In genomic region chr5:113776832-113777525, GRCh38 we compare ENCODE assay signal across 18 cellular contexts.
DNase-seq lines count a peak whose midpoint lies in the region; ATAC-seq, FAIRE-seq and TF ChIP-seq lines count a peak whose summit lies in the region.
"Had no signal": no experiment of that assay in that cellular context is flagged by ENCODE, and none has a peak within 500 bp of the region (broad histone marks: within the 10 kb centered on the region; RNA-seq: fewer than 3 reads in every experiment).

No MANE protein-coding gene starts in this region.

- WGBS in adrenal gland, 4 donors, result 47 to 59% (median 52%) methylated on average over 5 of the region's 5 CpGs
- WGBS in liver, result 28% methylated on average over 5 of the region's 5 CpGs
- 44 to 51% methylated on average over 5 of the region's 5 CpGs for WGBS in pancreas, 2 donors

- H3K4me1 ChIP-seq in adrenal gland (replicated peaks in 1 of 2) (no peaks in the 10 kb centered on the region), liver (ENCODE audit: control insufficient read depth in 4 of 4, insufficient read depth in 4 of 4, low read length in 3 of 4) (peaks cover 0 to 3% (median 1%) of the 10 kb centered on the region in 4 donors), pancreas (no peaks in the 10 kb centered on the region)

- TF ChIP-seq RAD21 in Ishikawa (IDR thresholded peaks at IDR 0.05; ENCODE audit: low read depth) (no peak), liver (IDR thresholded peaks at IDR 0.05) (no peak)

- no peak; the same call in 1 of the 2 replicates for TF ChIP-seq EP300 in Ishikawa (IDR thresholded peaks at IDR 0.05; ENCODE audit: borderline replicate concordance)

- H3K27ac ChIP-seq in adrenal gland (no peak overlapping the region), liver (ENCODE audit: low read depth in 1 of 2, low read length in 2 of 2) (no peak overlapping the region), pancreas (no peak overlapping the region)

- H3K9me3 ChIP-seq in adrenal gland (replicated peaks in 1 of 3), result no peaks in the 10 kb centered on the region
- no peaks in the 10 kb centered on the region for H3K9me3 ChIP-seq in liver (ENCODE audit: control insufficient read depth in 4 of 4, low read length in 3 of 4)
- no peaks in the 10 kb centered on the region for H3K9me3 ChIP-seq in pancreas

- H3K4me3 ChIP-seq in adrenal gland, result peak overlapping the region in 1 of 4 donors; percentile 29
- peak overlapping the region in 2 of 3 donors; percentile 18 to 32 for H3K4me3 ChIP-seq in liver (ENCODE audit: low read depth in 1 of 3, low read length in 3 of 3)
- no peak overlapping the region for H3K4me3 ChIP-seq in pancreas

- intact Hi-C loops in adrenal gland (cut with DNase I), result no loop called here
- intact Hi-C loops in pancreas (cut with DNase I), result no loop called here

- TF ChIP-seq POLR2A in adrenal gland (IDR thresholded peaks at IDR 0.05), result no peak

- DNase-seq in COR-L47 (lab: John Stamatoyannopoulos, UW), result peak; percentile 11
- DNase-seq in adrenal gland, result peak in 6 of 7 donors; percentile 33 to 66 (median 46)
- DNase-seq in pancreas, result no peak
- DNase-seq in activated effector memory CD4-positive, alpha-beta T cell treated with anti-CD3 and anti-CD28 coated beads, Interleukin-2, amount 50 U/mL, for 16 hours, result no peak
- DNase-seq in HPDE6-E6E7 (ENCODE audit: extremely low spot score), result no peak
- DNase-seq in NCI-H82 (lab: John Stamatoyannopoulos, UW), result no peak
- DNase-seq: activated CD4-positive, CD25-positive, alpha-beta regulatory T cell; activated CD8-positive, alpha-beta memory T cell treated with anti-CD3 and anti-CD28 coated beads, Interleukin-2, amount 10 ng/mL, durations not matched to agents 7 days and 5 days; activated naive CD4-positive, alpha-beta T cell treated with anti-CD3 and anti-CD28 coated beads for 36 hours; GDM1; kidney glomerular epithelial cell; naive thymus-derived CD8-positive, alpha-beta T cell; NCI-H2029 treated with DMSO at 0.1 percent for 48 hours; retina; stimulated activated CD4-positive, alpha-beta T cell treated with anti-CD3 and anti-CD28 coated beads, Interleukin-2, amount 100 ng/mL, for 48 hours had no signal

- TF ChIP-seq CTCF in adrenal gland (IDR thresholded peaks at IDR 0.05) (no peak), liver (IDR thresholded peaks at IDR 0.05; ENCODE audit: low read depth, low read length, missing input control) (no peak), pancreas (IDR thresholded peaks at IDR 0.05) (no peak)

- H3K27me3 ChIP-seq in adrenal gland (no peaks in the 10 kb centered on the region), liver (ENCODE audit: control insufficient read depth in 4 of 4, insufficient read depth in 4 of 4, low read length in 3 of 4) (no peaks in the 10 kb centered on the region), pancreas (no peaks in the 10 kb centered on the region)

- FAIRE-seq in pancreas (lab: Jason Lieb, UNC), result no peak
- FAIRE-seq: GM19239 had no signal

- no peak overlapping the region for H3K9ac ChIP-seq in liver (ENCODE audit: low read depth in 1 of 2, low read length in 2 of 2)

- H3K36me3 ChIP-seq in adrenal gland (replicated peaks in 1 of 2), result no peaks in the 10 kb centered on the region
- H3K36me3 ChIP-seq in liver (ENCODE audit: control insufficient read depth in 4 of 4, insufficient read depth in 3 of 4, low read depth in 1 of 4, low read length in 3 of 4), result no peaks in the 10 kb centered on the region
- no peaks in the 10 kb centered on the region for H3K36me3 ChIP-seq in pancreas

- no peak for ATAC-seq in pancreas
- ATAC-seq: activated CD8-positive, alpha-beta memory T cell treated with anti-CD3 and anti-CD28 coated beads, Interleukin-2, amount 10 ng/mL, durations not matched to agents 7 days and 5 days; naive thymus-derived CD8-positive, alpha-beta T cell had no signal

TF ChIP-seq in Ishikawa, 13 proteins besides CTCF, POLR2A, EP300 and RAD21:
- no peak for TF ChIP-seq EGR1 (IDR thresholded peaks at IDR 0.05)
- peak; percentile 43; the same call in 1 of the 2 replicates for TF ChIP-seq NFIC (IDR thresholded peaks at IDR 0.05)
TF ChIP-seq in Ishikawa: peak in this region for 1.

TF ChIP-seq in liver, 16 proteins besides CTCF, POLR2A, EP300 and RAD21:
- TF ChIP-seq MAX (IDR thresholded peaks at IDR 0.05) (no peak), RXRA (IDR thresholded peaks at IDR 0.05) (peak in 1 of 2 donors; percentile 48), SP1 (IDR thresholded peaks at IDR 0.05) (peak; percentile 46), TAF1 (conservative IDR thresholded peaks at IDR 0.05) (no peak), GABPA (IDR thresholded peaks at IDR 0.05 in 1 of 2, conservative IDR thresholded peaks at IDR 0.05 in 1 of 2) (no peak), FOXA1 (IDR thresholded peaks at IDR 0.05) (no peak), YY1 (IDR thresholded peaks at IDR 0.05) (peak; percentile 36), NR2F2 (IDR thresholded peaks at IDR 0.05) (no peak), JUND (IDR thresholded peaks at IDR 0.05) (peak in 1 of 2 donors; percentile 19), HNF4A (conservative IDR thresholded peaks at IDR 0.05) (peak; percentile 60 to 69), EGR1 (IDR thresholded peaks at IDR 0.05; ENCODE audit: low read depth in 2 of 2) (no peak)
- TF ChIP-seq, protein P1, sequence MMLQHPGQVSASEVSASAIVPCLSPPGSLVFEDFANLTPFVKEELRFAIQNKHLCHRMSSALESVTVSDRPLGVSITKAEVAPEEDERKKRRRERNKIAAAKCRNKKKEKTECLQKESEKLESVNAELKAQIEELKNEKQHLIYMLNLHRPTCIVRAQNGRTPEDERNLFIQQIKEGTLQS (IDR thresholded peaks at IDR 0.05), result no peak
- TF ChIP-seq, protein P2, sequence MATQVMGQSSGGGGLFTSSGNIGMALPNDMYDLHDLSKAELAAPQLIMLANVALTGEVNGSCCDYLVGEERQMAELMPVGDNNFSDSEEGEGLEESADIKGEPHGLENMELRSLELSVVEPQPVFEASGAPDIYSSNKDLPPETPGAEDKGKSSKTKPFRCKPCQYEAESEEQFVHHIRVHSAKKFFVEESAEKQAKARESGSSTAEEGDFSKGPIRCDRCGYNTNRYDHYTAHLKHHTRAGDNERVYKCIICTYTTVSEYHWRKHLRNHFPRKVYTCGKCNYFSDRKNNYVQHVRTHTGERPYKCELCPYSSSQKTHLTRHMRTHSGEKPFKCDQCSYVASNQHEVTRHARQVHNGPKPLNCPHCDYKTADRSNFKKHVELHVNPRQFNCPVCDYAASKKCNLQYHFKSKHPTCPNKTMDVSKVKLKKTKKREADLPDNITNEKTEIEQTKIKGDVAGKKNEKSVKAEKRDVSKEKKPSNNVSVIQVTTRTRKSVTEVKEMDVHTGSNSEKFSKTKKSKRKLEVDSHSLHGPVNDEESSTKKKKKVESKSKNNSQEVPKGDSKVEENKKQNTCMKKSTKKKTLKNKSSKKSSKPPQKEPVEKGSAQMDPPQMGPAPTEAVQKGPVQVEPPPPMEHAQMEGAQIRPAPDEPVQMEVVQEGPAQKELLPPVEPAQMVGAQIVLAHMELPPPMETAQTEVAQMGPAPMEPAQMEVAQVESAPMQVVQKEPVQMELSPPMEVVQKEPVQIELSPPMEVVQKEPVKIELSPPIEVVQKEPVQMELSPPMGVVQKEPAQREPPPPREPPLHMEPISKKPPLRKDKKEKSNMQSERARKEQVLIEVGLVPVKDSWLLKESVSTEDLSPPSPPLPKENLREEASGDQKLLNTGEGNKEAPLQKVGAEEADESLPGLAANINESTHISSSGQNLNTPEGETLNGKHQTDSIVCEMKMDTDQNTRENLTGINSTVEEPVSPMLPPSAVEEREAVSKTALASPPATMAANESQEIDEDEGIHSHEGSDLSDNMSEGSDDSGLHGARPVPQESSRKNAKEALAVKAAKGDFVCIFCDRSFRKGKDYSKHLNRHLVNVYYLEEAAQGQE (IDR thresholded peaks at IDR 0.05), result peak; percentile 21

Comparison
In these comparisons a context has a peak if more than half of its experiments do, and no peak if none do; other contexts are left out.
1. DNase-seq: peak in COR-L47 (single experiment) and adrenal gland (6 of 7); none in pancreas (0 of 6), activated effector memory CD4-positive, alpha-beta T cell treated with anti-CD3 and anti-CD28 coated beads, Interleukin-2, amount 50 U/mL, for 16 hours (single experiment), HPDE6-E6E7 (single experiment) and NCI-H82 (single experiment).
2. H3K4me3 ChIP-seq: peak in liver (2 of 3); none in pancreas (0 of 4).